In genomic region chr18:11980555-11981382, GRCh38 we compare ENCODE assay signal across 8 cellular contexts. TPM values are rescaled to one million over a fixed set of nuclear protein-coding genes. Genes with fewer than 3 reads are reported as not detected.
DNase-seq lines count a peak whose midpoint lies in the region; ATAC-seq, FAIRE-seq and TF ChIP-seq lines count a peak whose summit lies in the region.

No MANE protein-coding gene starts in this region.

- H2AFZ ChIP-seq in HepG2 (ENCODE audit: low read length), result no peak overlapping the region

- DNase-seq in C1 segment of cervical spinal cord (lab: John Stamatoyannopoulos, UW) (peak; percentile 28 to 93 (median 82)), NCI-H526 (lab: John Stamatoyannopoulos, UW) (peak; percentile 84 to 94), HepG2 (ENCODE audit: low spot score) (peak; percentile 97)
- peak; percentile 92 to 96 for DNase-seq in activated CD4-positive, alpha-beta T cell treated with anti-CD3 and anti-CD28 coated beads, Interleukin-2, amount 50 U/mL, for 24 hours (ENCODE audit: low read depth in 1 of 2, low spot score in 1 of 2)
- peak; percentile 94 for DNase-seq in stimulated activated CD4-positive, alpha-beta T cell treated with anti-CD3 and anti-CD28 coated beads, Interleukin-2, amount 100 ng/mL, for 48 hours

- peak overlapping the region; percentile 76 for H3K4me2 ChIP-seq in HepG2 (ENCODE audit: low read depth, low read length)

- FAIRE-seq in HepG2 (lab: Jason Lieb, UNC), result peak; percentile 50

- 1% methylated on average over 30 of the region's 91 CpGs for WGBS in HepG2 (ENCODE audit: low lambda C conversion rate)

- 0 out of 4 replicates have a peak, but pooled peaks of 1 of the 2 experiments have one; percentile 4 for TF ChIP-seq EP300 in HepG2 (IDR thresholded peaks at IDR 0.05; ENCODE audit: low read depth in 2 of 2, low read length in 2 of 2)
- peak; percentile 12 for TF ChIP-seq EP300 in HepG2 (CRISPR knock-in tag; IDR thresholded peaks at IDR 0.05; ENCODE audit: borderline replicate concordance)

- H3K36me3 ChIP-seq in HepG2 (replicated peaks in 1 of 2; ENCODE audit: control insufficient read depth in 1 of 2, insufficient read depth in 2 of 2, low read length in 2 of 2), result no peaks in the 10 kb centered on the region

- peaks cover 17% of the 10 kb centered on the region for H3K79me2 ChIP-seq in HepG2 (ENCODE audit: insufficient read depth, low read length)

- H3K9ac ChIP-seq in HepG2 (ENCODE audit: insufficient read depth, low read depth, low read length), result peak overlapping the region; percentile 90

- CTCF ChIA-PET in HepG2 (lab: Yijun Ruan, JAX; ENCODE audit: low intra/inter-chr PET ratio, low total read pairs), result no interaction called here

- H3K27ac ChIP-seq in HepG2 (ENCODE audit: extremely low read length, insufficient read depth, low read length), result peak overlapping the region; percentile 93

- 0 out of 2 replicates have a peak, but pooled peaks have one; percentile 19 for TF ChIP-seq CTCF in HepG2 (CRISPR knock-in tag; IDR thresholded peaks at IDR 0.05)

- H3K4me1 Mint-ChIP-seq in dendritic cell treated with granulocyte-macrophage colony-stimulating factor and Interleukin-4, amounts not matched to agents 40 ng/mL and 50 ng/mL, for 4 days (ENCODE audit: low read depth), result peaks cover 47% of the 10 kb centered on the region

- peak overlapping the region; percentile 86 for H3K27ac Mint-ChIP-seq in dendritic cell treated with granulocyte-macrophage colony-stimulating factor and Interleukin-4, amounts not matched to agents 40 ng/mL and 50 ng/mL, for 4 days

- H3K4me1 ChIP-seq in HepG2 (ENCODE audit: insufficient read depth, low read length), result peaks cover 56% of the 10 kb centered on the region

- no TSS peak for BruUV-seq in HepG2 (replicated peaks; lab: Mats Ljungman, UMichigan)

- no peaks in the 10 kb centered on the region for H3K27me3 Mint-ChIP-seq in dendritic cell treated with granulocyte-macrophage colony-stimulating factor and Interleukin-4, amounts not matched to agents 40 ng/mL and 50 ng/mL, for 4 days

- H3K4me3 Mint-ChIP-seq in dendritic cell treated with granulocyte-macrophage colony-stimulating factor and Interleukin-4, amounts not matched to agents 40 ng/mL and 50 ng/mL, for 4 days, result peak overlapping the region; percentile 86

- in situ Hi-C loops in HepG2 (cut with HindIII; ENCODE audit: extremely low pct_ligation_motif_present, low pct_unique_long_range_greater_than_20kb), result no loop called here

- intact Hi-C loops in dendritic cell treated with granulocyte-macrophage colony-stimulating factor and Interleukin-4, amounts not matched to agents 40 ng/mL and 50 ng/mL, for 4 days (cut with micrococcal nuclease), result loop anchor here (2.0 to 5.0 kb wide), 3 partner anchors 34 to 327 kb away; partner anchors contain the start of genes CHMP1B and TUBB6
- intact Hi-C loops in HepG2 (cut with micrococcal nuclease; ENCODE audit: unreplicated experiment), result loop anchor here (2.0 kb wide), 3 partner anchors 24 to 58 kb away; no protein-coding TSS in a partner anchor

- ATAC-seq in GM19324 (IDR thresholded peaks at IDR 0.05; ENCODE audit: low FRiP score, unreplicated experiment) (peak; percentile 89), HG03460 (IDR thresholded peaks at IDR 0.05; ENCODE audit: unreplicated experiment) (peak; percentile 87), HepG2 (peak; percentile 82)

- peaks cover 9% of the 10 kb centered on the region for H3K36me3 Mint-ChIP-seq in dendritic cell treated with granulocyte-macrophage colony-stimulating factor and Interleukin-4, amounts not matched to agents 40 ng/mL and 50 ng/mL, for 4 days (ENCODE audit: low read depth)

- POLR2A ChIA-PET in HepG2 (lab: Yijun Ruan, JAX), result interaction anchor here (0.6 to 5.8 kb wide), 25 partner anchors 11 to 975 kb away, joined by 3 to 328 read pairs (median 6); no protein-coding TSS in a partner anchor

- peak; percentile 86 to 89 for TF ChIP-seq POLR2A in HepG2 (IDR thresholded peaks at IDR 0.05; ENCODE audit: insufficient read depth in 1 of 2, low read depth in 2 of 2, low read length in 2 of 2)

- TF ChIP-seq RAD21 in HepG2 (CRISPR knock-in tag; IDR thresholded peaks at IDR 0.05), result peak; percentile 58

- H3K9me3 Mint-ChIP-seq in dendritic cell treated with granulocyte-macrophage colony-stimulating factor and Interleukin-4, amounts not matched to agents 40 ng/mL and 50 ng/mL, for 4 days, result no peaks in the 10 kb centered on the region

- no peaks in the 10 kb centered on the region for H3K27me3 ChIP-seq in HepG2 (ENCODE audit: control insufficient read depth in 1 of 2, insufficient read depth in 2 of 2, low read length in 2 of 2)

- no peaks in the 10 kb centered on the region for H3K9me3 ChIP-seq in HepG2 (ENCODE audit: low read length)

- peaks cover 5% of the 10 kb centered on the region; the same call in 1 of the 2 replicates for H4K20me1 ChIP-seq in HepG2 (ENCODE audit: insufficient read depth, low read length)

- H3K4me3 ChIP-seq in HepG2 (replicated peaks in 1 of 3; ENCODE audit: insufficient read depth in 1 of 3, low read depth in 2 of 3, low read length in 3 of 3), result peak overlapping the region; percentile 45 to 74 (median 53); a peak in 5 of 6 replicates

TF ChIP-seq in HepG2, 621 proteins besides CTCF, POLR2A, EP300 and RAD21 (continues in another document):
- TF ChIP-seq RFXAP (CRISPR knock-in tag; IDR thresholded peaks at IDR 0.05; ENCODE audit: borderline replicate concordance) (no peak; the same call in 1 of the 2 replicates), HOXA3 (CRISPR knock-in tag; IDR thresholded peaks at IDR 0.05) (peak; percentile 68), ADNP (CRISPR knock-in tag; IDR thresholded peaks at IDR 0.05) (peak; percentile 23; the same call in 1 of the 2 replicates), ZNF44 (CRISPR knock-in tag; IDR thresholded peaks at IDR 0.05) (0 out of 2 replicates have a peak, but pooled peaks have one; percentile 68), ZNF414 (CRISPR knock-in tag; IDR thresholded peaks at IDR 0.05) (no peak; the same call in none of the 2 replicates), ZNF574 (CRISPR knock-in tag; IDR thresholded peaks at IDR 0.05) (no peak; the same call in 1 of the 2 replicates), ATRX (CRISPR knock-in tag; IDR thresholded peaks at IDR 0.05; ENCODE audit: borderline replicate concordance) (no peak)

RNA-seq across cellular contexts. Expression of gene IMPA2, which starts 0.5 kb away (rescaled TPM):
- 65.4 and 71.8 TPM in 2 replicates for total RNA-seq in HepG2 (2016; rRNA removed; fragmentation: Illumina TruSeq; extraction: Trizol)
- total RNA-seq in HepG2 (2016; cell fraction: cytosol; rRNA removed; fragmentation: Illumina TruSeq; extraction: Trizol; ENCODE audit: low read depth), result 77.7 and 94.9 TPM in 2 replicates
- total RNA-seq in HepG2 (2016; cell fraction: insoluble cytoplasmic fraction; rRNA removed; fragmentation: Illumina TruSeq; extraction: Trizol), result 58.3 and 76.5 TPM in 2 replicates
- 122 and 147 TPM in 2 replicates for total RNA-seq in HepG2 (2016; cell fraction: membrane; rRNA removed; fragmentation: Illumina TruSeq; extraction: Trizol)
- 55.6 and 62.0 TPM in 2 replicates for total RNA-seq in HepG2 (2016; cell fraction: nucleus; rRNA removed; fragmentation: Illumina TruSeq; extraction: Trizol)
- polyA plus RNA-seq in HepG2 (2011; rRNA removed), result 28.8 and 37.8 TPM in 2 replicates
- polyA plus RNA-seq in HepG2 (2011; cell fraction: cytosol; rRNA removed), result 28.2 and 43.4 TPM in 2 replicates
- polyA plus RNA-seq in HepG2 (2011; cell fraction: nucleus; rRNA removed), result 104 and 146 TPM in 2 replicates
- polyA plus RNA-seq in HepG2 (2012), result 56.2 and 62.5 TPM in 2 replicates
- 83.4 and 111 TPM in 2 replicates for polyA plus RNA-seq in HepG2 (2016; cell fraction: cytosol; fragmentation: Illumina TruSeq; extraction: Trizol; ENCODE audit: low read depth)
- 68.3 and 79.3 TPM in 2 replicates for polyA plus RNA-seq in HepG2 (2016; cell fraction: insoluble cytoplasmic fraction; fragmentation: Illumina TruSeq; extraction: Trizol; ENCODE audit: low read depth)
- 118 and 138 TPM in 2 replicates for polyA plus RNA-seq in HepG2 (2016; cell fraction: membrane; fragmentation: Illumina TruSeq; extraction: Trizol; ENCODE audit: low read depth)
- polyA plus RNA-seq in HepG2 (2016; cell fraction: nucleus; fragmentation: Illumina TruSeq; extraction: Trizol; ENCODE audit: insufficient read depth, low read depth), result 90.9 and 102 TPM in 2 replicates
- polyA minus RNA-seq in HepG2 (2011; rRNA and poly(A)+ RNA removed; ENCODE audit: low replicate concordance), result 45.6 and 172 TPM in 2 replicates
- polyA minus RNA-seq in HepG2 (2011; cell fraction: cytosol; rRNA and poly(A)+ RNA removed), result 12.3 and 17.3 TPM in 2 replicates
- 22.8 and 37.2 TPM in 2 replicates for polyA minus RNA-seq in HepG2 (2011; cell fraction: nucleus; rRNA and poly(A)+ RNA removed)

Comparison
In these comparisons a context has a peak if more than half of its experiments do, and no peak if none do; other contexts are left out.
1. Peak in every context shown above with its lines: DNase-seq, ATAC-seq, H3K4me3 ChIP-seq and H3K27ac ChIP-seq.